Comparison of ENCODE assay signal across 14 cellular contexts in the genomic region with DNA sequence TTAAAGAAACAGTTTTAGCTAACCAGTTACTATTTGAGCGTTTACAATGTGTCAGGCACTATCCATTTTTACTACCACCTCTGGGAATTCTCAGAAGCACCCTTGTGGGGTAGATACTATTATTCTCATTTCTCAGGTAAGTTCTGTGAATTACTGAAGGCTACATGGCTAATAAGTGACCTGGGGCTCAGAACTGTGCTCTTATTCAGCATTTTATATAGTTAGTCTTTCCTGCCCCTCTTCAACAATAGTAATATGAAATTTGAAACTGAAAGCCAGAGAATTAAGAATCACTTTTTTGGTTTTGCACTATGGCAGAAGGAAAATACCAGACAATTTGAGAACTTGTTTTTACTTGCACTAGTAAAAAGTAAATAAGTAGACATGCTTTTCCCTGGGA. TPM values are rescaled to one million over a fixed set of nuclear protein-coding genes. Genes with fewer than 3 reads are reported as not detected.
DNase-seq lines count a peak whose midpoint lies in the region; ATAC-seq and TF ChIP-seq lines count a peak whose summit lies in the region.
"Had no signal": no experiment of that assay in that cellular context is flagged by ENCODE, and none has a peak within 500 bp of the region (broad histone marks: within the 10 kb centered on the region; RNA-seq: fewer than 3 reads in every experiment).

No MANE protein-coding gene starts in this region.

- no peaks in the 10 kb centered on the region for H3K9me3 ChIP-seq in CD4-positive, alpha-beta T cell (ENCODE audit: control insufficient read depth, low read length)
- H3K9me3 ChIP-seq: right atrium auricular region had no signal

- TF ChIP-seq CTCF in 22Rv1 (IDR thresholded peaks at IDR 0.05) (no peak), HFFc6 (IDR thresholded peaks at IDR 0.05) (no peak)
- TF ChIP-seq CTCF in CD4-positive, alpha-beta T cell (IDR thresholded peaks at IDR 0.05): no peak

- peak overlapping the region; percentile 26; the same call in 1 of the 2 replicates for H3K27ac ChIP-seq in 22Rv1
- no peak overlapping the region for H3K27ac ChIP-seq in CD4-positive, alpha-beta T cell (ENCODE audit: low read depth, low read length)
- H3K27ac ChIP-seq: right atrium auricular region had no signal

- H3K36me3 Mint-ChIP-seq in HFFc6 (ENCODE audit: low read depth): peaks cover 77% of the 10 kb centered on the region
- no peaks in the 10 kb centered on the region for H3K36me3 Mint-ChIP-seq in CD4-positive, alpha-beta T cell (ENCODE audit: low read depth)
- H3K36me3 Mint-ChIP-seq: mesothelial cell of epicardium had no signal

- no peaks in the 10 kb centered on the region for H3K27me3 ChIP-seq in CD4-positive, alpha-beta T cell (ENCODE audit: control insufficient read depth, insufficient read depth, low read length)
- H3K27me3 ChIP-seq: right atrium auricular region had no signal

- ATAC-seq in GM18909 (IDR thresholded peaks at IDR 0.05; ENCODE audit: poor library complexity, unreplicated experiment): peak; percentile 61
- ATAC-seq in HG03442 (IDR thresholded peaks at IDR 0.05; ENCODE audit: unreplicated experiment): peak; percentile 54
- no peak for ATAC-seq in CD4-positive, alpha-beta T cell (ENCODE audit: poor library complexity)
- ATAC-seq: effector memory CD8-positive, alpha-beta T cell had no signal

- POLR2A ChIA-PET in CD4-positive, alpha-beta T cell (lab: Charles Lee): no interaction called here

- H3K4me3 Mint-ChIP-seq in HFFc6: peak overlapping the region; percentile 67
- no peak overlapping the region for H3K4me3 Mint-ChIP-seq in CD4-positive, alpha-beta T cell
- H3K4me3 Mint-ChIP-seq: effector memory CD8-positive, alpha-beta T cell; mesothelial cell of epicardium had no signal

- intact Hi-C loops in CD4-positive, alpha-beta T cell (cut with DNase I, micrococcal nuclease): no loop called here

- H3K27ac Mint-ChIP-seq in HFFc6: peak overlapping the region; percentile 34
- H3K27ac Mint-ChIP-seq in CD4-positive, alpha-beta T cell: no peak overlapping the region
- H3K27ac Mint-ChIP-seq: effector memory CD8-positive, alpha-beta T cell; mesothelial cell of epicardium had no signal

- peaks cover 90% of the 10 kb centered on the region for H3K4me1 Mint-ChIP-seq in HFFc6 (ENCODE audit: low read depth)
- H3K4me1 Mint-ChIP-seq in CD4-positive, alpha-beta T cell (ENCODE audit: low read depth): peaks cover 28% of the 10 kb centered on the region

- no peaks in the 10 kb centered on the region; the same call in none of the 2 replicates for H3K27me3 Mint-ChIP-seq in HFFc6 (ENCODE audit: insufficient read depth)
- H3K27me3 Mint-ChIP-seq in CD4-positive, alpha-beta T cell: no peaks in the 10 kb centered on the region
- H3K27me3 Mint-ChIP-seq: effector memory CD8-positive, alpha-beta T cell had no signal

- DNase-seq in HFFc6 (no peak), hypothalamus (lab: John Stamatoyannopoulos, UW) (no peak), CD1c-positive myeloid dendritic cell (ENCODE audit: extremely low spot score) (no peak), DMS79 treated with DMSO at 0.1 percent for 48 hours (lab: John Stamatoyannopoulos, UW) (no peak)
- DNase-seq in CD4-positive, alpha-beta T cell: no peak
- DNase-seq: activated CD4-positive, alpha-beta T cell treated with anti-CD3 and anti-CD28 coated beads, Interleukin-2, amount 50 U/mL, for 4 hours; anterior cingulate cortex; effector memory CD8-positive, alpha-beta T cell; NCI-H69 had no signal

- CTCF ChIA-PET in CD4-positive, alpha-beta T cell (lab: Charles Lee): interaction anchor here (1.3 kb wide), 1 partner anchor 11 kb away, joined by 3 read pairs; a partner anchor contains a TSS

- no peaks in the 10 kb centered on the region for H3K9me3 Mint-ChIP-seq in HFFc6
- peaks cover 2% of the 10 kb centered on the region for H3K9me3 Mint-ChIP-seq in CD4-positive, alpha-beta T cell

RNA-seq across cellular contexts. Expression of a gene that starts 11.8 kb away (rescaled TPM):
- 100 to 1,000 TPM; 346 to 505 (median 380) TPM for total RNA-seq in HFFc6 (2021; fragmentation: NEBNext Ultra II Directional; extraction: Animal tissue kit (Norgen Biotek cat#: 25700))
- 10 to 100 TPM; 93.5 to 98.1 TPM for total RNA-seq in CD4-positive, alpha-beta T cell
